Comparison of ENCODE assay signal across 21 cellular contexts in the genomic region with DNA sequence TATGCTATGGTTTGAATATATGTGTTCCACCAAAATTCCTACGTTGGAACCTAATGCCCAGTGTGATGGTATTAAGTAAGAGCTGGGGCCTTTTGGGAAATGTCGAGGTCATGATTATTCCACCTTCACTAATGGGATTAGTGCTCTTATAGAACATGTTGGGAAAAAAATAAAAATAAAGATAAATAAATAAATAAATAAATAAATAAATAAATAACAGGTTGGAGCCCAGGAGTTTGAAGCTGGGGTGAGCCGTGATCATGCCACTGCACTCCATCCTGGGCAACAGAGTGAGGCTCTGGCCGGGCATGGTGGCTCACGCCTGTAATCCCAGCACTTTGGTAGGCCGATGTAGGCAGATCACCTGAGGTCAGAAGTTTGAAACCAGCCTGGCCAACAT. TPM values are rescaled to one million over a fixed set of nuclear protein-coding genes. Genes with fewer than 3 reads are reported as not detected.
DNase-seq lines count a peak whose midpoint lies in the region; ATAC-seq and TF ChIP-seq lines count a peak whose summit lies in the region.
"Had no signal": no experiment of that assay in that cellular context is flagged by ENCODE, and none has a peak within 500 bp of the region (broad histone marks: within the 10 kb centered on the region; RNA-seq: fewer than 3 reads in every experiment).

No MANE protein-coding gene starts in this region.

- H3K27me3 Mint-ChIP-seq in stimulated activated memory B cell treated with anti-CD40 and anti-IgM and Interleukin-4, amounts not matched to agents 10 μg/mL and 1 μg/mL and 100 μg/mL, for 72 hours, result no peaks in the 10 kb centered on the region
- H3K27me3 Mint-ChIP-seq: CD4-positive, alpha-beta T cell had no signal

- no peak for TF ChIP-seq CTCF in Panc1 (IDR thresholded peaks at IDR 0.05)
- TF ChIP-seq CTCF in brain microvascular endothelial cell (IDR thresholded peaks at IDR 0.05; ENCODE audit: low read depth, low read length, missing control alignments), result no peak

- peaks cover 92% of the 10 kb centered on the region for H3K79me2 ChIP-seq in ACC112 (ENCODE audit: control insufficient read depth, insufficient read depth, low read length, unreplicated experiment)

- in situ Hi-C loops in Panc1 (cut with HindIII; ENCODE audit: low pct_unique_long_range_greater_than_20kb, low sequenced_read_pairs), result no loop called here
- in situ Hi-C loops in brain microvascular endothelial cell (cut with HindIII; ENCODE audit: low pct_ligation_motif_present, low sequenced_read_pairs), result loop anchor here (25.0 kb wide), 1 partner anchor 147 kb away; no protein-coding TSS in a partner anchor

- DNase-seq in Panc1 (ENCODE audit: low read depth, low spot score) (no peak), brain microvascular endothelial cell (no peak), SJCRH30 (no peak), hippocampal formation (lab: John Stamatoyannopoulos, UW) (no peak), cerebellar cortex (ENCODE audit: low spot score) (no peak)
- DNase-seq: Caco-2; CD4-positive, alpha-beta T cell; DMS 273 treated with DMSO at 0.1 percent for 48 hours; DMS79 treated with DMSO at 0.1 percent for 48 hours; GOT3; HCEC 1CT; Karpas-422; MV-4-11; NCI-H1694 treated with DMSO at 0.1 percent for 48 hours; NCI-H2081 treated with DMSO at 0.1 percent for 48 hours; NCI-H446; NCI-H526; SHP77 treated with DMSO at 0.1 percent for 48 hours; T-helper 1 cell had no signal

- H3K4me3 ChIP-seq in ACC112 (ENCODE audit: low read depth, low read length), result no peak overlapping the region
- no peak overlapping the region for H3K4me3 ChIP-seq in Panc1 (ENCODE audit: low read depth in 2 of 2, low read length in 2 of 2)
- H3K4me3 ChIP-seq in brain microvascular endothelial cell (ENCODE audit: low read depth, low read length), result no peak overlapping the region
- no peak overlapping the region for H3K4me3 ChIP-seq in SJCRH30

- H3K4me1 Mint-ChIP-seq in stimulated activated memory B cell treated with anti-CD40 and anti-IgM and Interleukin-4, amounts not matched to agents 10 μg/mL and 1 μg/mL and 100 μg/mL, for 72 hours, result peaks cover 87% of the 10 kb centered on the region

- no peaks in the 10 kb centered on the region for H3K9me3 Mint-ChIP-seq in stimulated activated memory B cell treated with anti-CD40 and anti-IgM and Interleukin-4, amounts not matched to agents 10 μg/mL and 1 μg/mL and 100 μg/mL, for 72 hours
- H3K9me3 Mint-ChIP-seq: CD4-positive, alpha-beta T cell had no signal

- POLR2A ChIA-PET in Panc1 (lab: Charles Lee), result no interaction called here

- no peak overlapping the region for H3K4me3 Mint-ChIP-seq in stimulated activated memory B cell treated with anti-CD40 and anti-IgM and Interleukin-4, amounts not matched to agents 10 μg/mL and 1 μg/mL and 100 μg/mL, for 72 hours
- H3K4me3 Mint-ChIP-seq: CD4-positive, alpha-beta T cell had no signal

- H3K9me3 ChIP-seq in Panc1 (ENCODE audit: control insufficient read depth, insufficient read depth, low read depth, low read length), result no peaks in the 10 kb centered on the region
- no peaks in the 10 kb centered on the region for H3K9me3 ChIP-seq in SJCRH30 (replicated peaks)
- H3K9me3 ChIP-seq: Caco-2 had no signal

- peak overlapping the region; percentile 92 for H3K27ac ChIP-seq in ACC112 (ENCODE audit: low read depth, low read length)
- H3K27ac ChIP-seq in Panc1 (ENCODE audit: low read length), result peak overlapping the region; percentile 77
- H3K27ac ChIP-seq in brain microvascular endothelial cell, result peak overlapping the region; percentile 41
- H3K27ac ChIP-seq in SJCRH30, result no peak overlapping the region

- intact Hi-C loops in Panc1 (cut with micrococcal nuclease; ENCODE audit: unreplicated experiment), result no loop called here

- no TSS peak for BruUV-seq in Panc1 (replicated peaks; lab: Mats Ljungman, UMichigan)

- ATAC-seq in Panc1, result no peak
- no peak for ATAC-seq in stimulated activated memory B cell treated with anti-CD40 and anti-IgM and Interleukin-4, amounts not matched to agents 10 μg/mL and 1 μg/mL and 100 μg/mL, for 72 hours

- CTCF ChIA-PET in Panc1 (lab: Charles Lee), result no interaction called here

- H2AFZ ChIP-seq in ACC112 (ENCODE audit: low read length, unreplicated experiment), result no peak overlapping the region

- H3K27me3 ChIP-seq in ACC112 (ENCODE audit: insufficient read depth, low read length), result no peaks in the 10 kb centered on the region
- H3K27me3 ChIP-seq in Panc1 (ENCODE audit: control insufficient read depth, insufficient read depth, low read length), result no peaks in the 10 kb centered on the region
- no peaks in the 10 kb centered on the region for H3K27me3 ChIP-seq in brain microvascular endothelial cell (replicated peaks)
- H3K27me3 ChIP-seq in SJCRH30, result no peaks in the 10 kb centered on the region

- H3K36me3 Mint-ChIP-seq in stimulated activated memory B cell treated with anti-CD40 and anti-IgM and Interleukin-4, amounts not matched to agents 10 μg/mL and 1 μg/mL and 100 μg/mL, for 72 hours, result peaks cover 43% of the 10 kb centered on the region

- peak overlapping the region; percentile 32 for H3K27ac Mint-ChIP-seq in stimulated activated memory B cell treated with anti-CD40 and anti-IgM and Interleukin-4, amounts not matched to agents 10 μg/mL and 1 μg/mL and 100 μg/mL, for 72 hours
- H3K27ac Mint-ChIP-seq: CD4-positive, alpha-beta T cell had no signal

- H3K4me1 ChIP-seq in ACC112 (ENCODE audit: control insufficient read depth, insufficient read depth, low read length, unreplicated experiment), result peaks cover 73% of the 10 kb centered on the region
- peaks cover 83% of the 10 kb centered on the region for H3K4me1 ChIP-seq in Panc1 (ENCODE audit: control insufficient read depth, insufficient read depth, low read length)
- no peaks in the 10 kb centered on the region for H3K4me1 ChIP-seq in SJCRH30

- H3K36me3 ChIP-seq in ACC112 (ENCODE audit: insufficient read depth, low read length) (peaks cover 25% of the 10 kb centered on the region), Panc1 (ENCODE audit: control insufficient read depth, insufficient read depth, low read length) (no peaks in the 10 kb centered on the region), brain microvascular endothelial cell (replicated peaks) (peaks cover 10% of the 10 kb centered on the region), SJCRH30 (no peaks in the 10 kb centered on the region)

RNA-seq across cellular contexts. Expression of a gene that starts 22.5 kb away (rescaled TPM):
- 217 TPM for total RNA-seq in Panc1 (2021; ENCODE audit: unreplicated experiment)
- 126 TPM for polyA plus RNA-seq in Panc1 (2012; ENCODE audit: insufficient read length)
- not detected in 2 replicates for total RNA-seq in SJCRH30 (2014; rRNA removed; shearing (Covaris generic))

Comparison
In these comparisons a context has a peak if more than half of its experiments do, and no peak if none do; other contexts are left out.
1. RNA of a gene that starts 22.5 kb away (total RNA-seq): 217 TPM in Panc1 (single experiment); not detected in SJCRH30; every median in the first group is over 100 times any median in the second.